10 cellular contexts compared by ENCODE assay signal in the genomic region with DNA sequence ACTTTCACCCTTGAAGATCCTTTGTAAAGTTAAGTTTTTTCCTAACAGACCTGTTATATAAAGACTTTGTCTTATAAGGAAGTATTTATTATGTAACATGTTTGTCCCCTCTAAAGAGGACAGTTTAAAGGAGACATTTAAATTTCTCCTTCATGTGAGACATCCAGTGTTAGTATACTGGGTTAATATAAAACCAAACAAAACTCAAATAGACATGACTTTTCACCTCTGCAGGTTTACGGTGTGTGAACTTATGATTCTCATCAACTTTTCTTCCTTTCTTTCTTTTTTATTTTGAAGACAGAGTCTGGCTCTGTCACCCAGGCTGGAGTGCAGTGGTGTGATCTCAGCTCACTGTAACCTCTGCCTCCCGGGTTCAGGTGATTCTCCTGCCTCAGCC. TPM values are rescaled to one million over a fixed set of nuclear protein-coding genes. Genes with fewer than 3 reads are reported as not detected.
DNase-seq lines count a peak whose midpoint lies in the region; ATAC-seq and TF ChIP-seq lines count a peak whose summit lies in the region.
"Had no signal": no experiment of that assay in that cellular context is flagged by ENCODE, and none has a peak within 500 bp of the region (broad histone marks: within the 10 kb centered on the region; RNA-seq: fewer than 3 reads in every experiment).

No MANE protein-coding gene starts in this region.

- H3K4me3 Mint-ChIP-seq in nephron progenitor cell: no peak overlapping the region
- H3K4me3 Mint-ChIP-seq: CD4-positive, CD25-positive, alpha-beta regulatory T cell; IgD-negative memory B cell had no signal

- no peak overlapping the region for H3K27ac Mint-ChIP-seq in nephron progenitor cell
- H3K27ac Mint-ChIP-seq: IgD-negative memory B cell had no signal

- TF ChIP-seq CTCF in nephron progenitor cell (IDR thresholded peaks at IDR 0.05): no peak

- peak; percentile 15 for DNase-seq in fibroblast of peridontal ligament (ENCODE audit: extremely low read depth)
- DNase-seq in left lobe of liver (ENCODE audit: low spot score): no peak
- DNase-seq in renal cortical epithelial cell (ENCODE audit: low read depth): peak; percentile 73
- DNase-seq in DMS79 (lab: John Stamatoyannopoulos, UW): no peak
- no peak for DNase-seq in T-helper 9 cell
- no peak for DNase-seq in nephron progenitor cell

- peaks cover 11% of the 10 kb centered on the region for H3K4me1 Mint-ChIP-seq in nephron progenitor cell

- H3K9me3 Mint-ChIP-seq in nephron progenitor cell: no peaks in the 10 kb centered on the region
- H3K9me3 Mint-ChIP-seq: CD4-positive, CD25-positive, alpha-beta regulatory T cell had no signal

- H3K27me3 Mint-ChIP-seq in nephron progenitor cell (ENCODE audit: low read depth, poor library complexity): peaks cover 3% of the 10 kb centered on the region

- ATAC-seq in HG03460 (IDR thresholded peaks at IDR 0.05; ENCODE audit: unreplicated experiment): peak; percentile 11
- peak; percentile 70 for ATAC-seq in left lobe of liver
- ATAC-seq in GM21619 (IDR thresholded peaks at IDR 0.05; ENCODE audit: unreplicated experiment): no peak

- no peaks in the 10 kb centered on the region for H3K36me3 Mint-ChIP-seq in nephron progenitor cell (ENCODE audit: low read depth)
- H3K36me3 Mint-ChIP-seq: CD4-positive, CD25-positive, alpha-beta regulatory T cell had no signal

RNA-seq across cellular contexts. Expression of a gene that starts 17.4 kb away (rescaled TPM):
- 120 TPM for total RNA-seq in left lobe of liver
- total RNA-seq in renal cortical epithelial cell: 12.3 and 18.1 TPM in 2 replicates

RNA-seq across cellular contexts. Expression of a gene that starts 57.8 kb away (rescaled TPM):
- total RNA-seq in left lobe of liver (8.8 TPM), renal cortical epithelial cell (49.9 and 69.3 TPM in 2 replicates)

Comparison
In these comparisons a context has a peak if more than half of its experiments do, and no peak if none do; other contexts are left out.
1. DNase-seq: peak in fibroblast of peridontal ligament (single experiment) and renal cortical epithelial cell (single experiment); none in left lobe of liver (single experiment), DMS79 (single experiment), T-helper 9 cell (single experiment) and nephron progenitor cell (single experiment).